Comparison of ENCODE assay signal across 12 cellular contexts in the genomic region with DNA sequence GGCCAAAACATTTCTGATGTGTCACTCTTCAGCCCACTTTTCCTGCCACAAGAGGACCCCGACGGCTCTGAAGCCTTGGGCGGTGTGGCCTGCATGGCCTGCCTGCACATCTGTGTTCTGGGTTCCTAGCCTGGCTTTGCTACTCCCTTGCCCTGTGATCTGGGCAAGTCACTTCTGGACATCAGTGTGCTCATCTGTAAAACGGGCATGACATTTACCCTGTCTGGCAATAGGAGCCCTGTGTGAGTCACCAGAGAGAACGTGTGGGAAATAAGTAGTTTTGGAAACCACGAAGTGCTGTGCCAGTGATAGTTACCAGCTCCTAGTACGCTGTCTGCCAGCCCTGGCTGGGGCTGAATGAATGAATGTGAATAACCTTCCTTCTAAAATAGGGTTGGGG.
DNase-seq lines count a peak whose midpoint lies in the region; ATAC-seq, FAIRE-seq and TF ChIP-seq lines count a peak whose summit lies in the region.
"Had no signal": no experiment of that assay in that cellular context is flagged by ENCODE, and none has a peak within 500 bp of the region (broad histone marks: within the 10 kb centered on the region; RNA-seq: fewer than 3 reads in every experiment).

No MANE protein-coding gene starts in this region.

- no peaks in the 10 kb centered on the region for H3K27me3 ChIP-seq in RWPE2 (ENCODE audit: insufficient read depth, poor library complexity, severe bottlenecking)
- H3K27me3 ChIP-seq in H1 (replicated peaks in 1 of 4; ENCODE audit: control insufficient read depth in 3 of 4, extremely low read depth in 1 of 4, insufficient read depth in 3 of 4, low read length in 3 of 4), result peaks cover 0 to 7% (median under 1%) of the 10 kb centered on the region in 4 experiments; a peak in 2 of 7 replicates
- H3K27me3 ChIP-seq: esophagus muscularis mucosa had no signal

- no peak overlapping the region for H3K14ac ChIP-seq in H1 (ENCODE audit: insufficient read length)

- no TSS peak for BruUV-seq in Calu3 (replicated peaks; lab: Mats Ljungman, UMichigan)

- no peak for TF ChIP-seq POLR2A in H1 (IDR thresholded peaks at IDR 0.05; ENCODE audit: control extremely low read depth in 1 of 2, low read depth in 2 of 2, low read length in 2 of 2)

- H3K79me1 ChIP-seq in H1 (ENCODE audit: low read depth, low read length), result no peaks in the 10 kb centered on the region

- H3K18ac ChIP-seq in H1 (ENCODE audit: extremely low read depth, low read length), result no peak overlapping the region

- no peak overlapping the region for H2BK12ac ChIP-seq in H1 (ENCODE audit: low read depth, low read length)

- TF ChIP-seq CTCF in RWPE2 (IDR thresholded peaks at IDR 0.05; ENCODE audit: poor library complexity, severe bottlenecking) (no peak), H1 (IDR thresholded peaks at IDR 0.05; ENCODE audit: control extremely low read depth in 1 of 3, insufficient read depth in 1 of 3, low read depth in 1 of 3, low read length in 3 of 3) (no peak), Calu3 (IDR thresholded peaks at IDR 0.05; ENCODE audit: unreplicated experiment) (no peak)

- H2BK120ac ChIP-seq in H1 (replicated peaks; ENCODE audit: low read depth, low read length), result no peak overlapping the region

- H3K23me2 ChIP-seq in H1 (ENCODE audit: low read depth, low read length), result no peaks in the 10 kb centered on the region; the same call in 1 of the 2 replicates

- H3K23ac ChIP-seq in H1 (ENCODE audit: insufficient read length), result no peak overlapping the region

- H2BK5ac ChIP-seq in H1 (ENCODE audit: low read depth, low read length), result no peak overlapping the region

- no peak overlapping the region for H3K4ac ChIP-seq in H1 (replicated peaks; ENCODE audit: insufficient read length, low read depth, low read length)

- no peaks in the 10 kb centered on the region for H3K79me2 ChIP-seq in H1 (ENCODE audit: control insufficient read depth in 1 of 2, insufficient read depth in 2 of 2, low read length in 2 of 2)

- H3K4me2 ChIP-seq in H1 (ENCODE audit: insufficient read depth in 1 of 2, low read depth in 2 of 2, low read length in 2 of 2), result no peak overlapping the region

- DNase-seq in activated CD4-positive, alpha-beta T cell treated with anti-CD3 and anti-CD28 coated beads for 36 hours, result no peak
- DNase-seq in activated CD4-positive, alpha-beta T cell treated with anti-CD3 and anti-CD28 coated beads for 1 hour, result no peak
- DNase-seq in RWPE2 (ENCODE audit: low spot score), result peak; percentile 23
- DNase-seq in H1 (ENCODE audit: low read depth in 1 of 2, low spot score in 2 of 2), result no peak
- peak; percentile 6 for DNase-seq in non-pigmented ciliary epithelial cell (ENCODE audit: low read depth)
- DNase-seq in HUDEP-2 (lab: John Stamatoyannopoulos, UW; ENCODE audit: unreplicated experiment in 76 of 76), result no peak
- DNase-seq in NCI-H345 treated with DMSO at 0.1 percent for 48 hours (lab: John Stamatoyannopoulos, UW; ENCODE audit: unreplicated experiment), result no peak
- DNase-seq in Calu3, result no peak
- DNase-seq: activated CD4-positive, alpha-beta T cell treated with anti-CD3 and anti-CD28 coated beads, Interleukin-2, amount 50 U/mL, for 4 hours; activated gamma-delta T cell; upper lobe of right lung had no signal

- peaks cover 10% of the 10 kb centered on the region for H3K4me1 Mint-ChIP-seq in activated CD4-positive, alpha-beta T cell treated with anti-CD3 and anti-CD28 coated beads for 36 hours
- no peaks in the 10 kb centered on the region for H3K4me1 Mint-ChIP-seq in Calu3 (ENCODE audit: low read depth, unreplicated experiment)

- no peak overlapping the region for H3K4me3 Mint-ChIP-seq in activated CD4-positive, alpha-beta T cell treated with anti-CD3 and anti-CD28 coated beads for 36 hours
- no peak overlapping the region for H3K4me3 Mint-ChIP-seq in Calu3 (ENCODE audit: low read depth, unreplicated experiment)

- H3K56ac ChIP-seq in H1 (replicated peaks; ENCODE audit: insufficient read length, low read depth, low read length), result no peak overlapping the region

- H3K9me3 ChIP-seq in RWPE2 (ENCODE audit: severe bottlenecking), result no peaks in the 10 kb centered on the region
- no peaks in the 10 kb centered on the region for H3K9me3 ChIP-seq in H1 (ENCODE audit: insufficient read depth in 2 of 2, low read depth in 1 of 2, low read length in 1 of 2)
- H3K9me3 ChIP-seq: esophagus muscularis mucosa, upper lobe of right lung had no signal

- TF ChIP-seq RAD21 in H1 (IDR thresholded peaks at IDR 0.05 in 1 of 2, conservative IDR thresholded peaks at IDR 0.05 in 1 of 2; ENCODE audit: low read depth in 2 of 2, low read length in 2 of 2), result no peak

- intact Hi-C loops in activated CD4-positive, alpha-beta T cell treated with anti-CD3 and anti-CD28 coated beads for 36 hours (cut with DNase I, micrococcal nuclease), result no loop called here
- intact Hi-C loops in Calu3 (cut with micrococcal nuclease; ENCODE audit: unreplicated experiment), result no loop called here

- FAIRE-seq in H1 (lab: Jason Lieb, UNC), result no peak

- no peak overlapping the region for H2BK20ac ChIP-seq in H1 (ENCODE audit: low read length)

- 96% methylated on average over 7 of the region's 7 CpGs; no CpG with 5 or more reads in 1 of the 2 experiments for WGBS in H1 (ENCODE audit: extremely low coverage in 1 of 2, insufficient coverage in 1 of 2, insufficient read length in 1 of 2, insufficient replicate concordance in 2 of 2, low coverage in 1 of 2, low lambda C conversion rate in 2 of 2, missing lambda C conversion rate in 1 of 2), 2 experiments

- no peaks in the 10 kb centered on the region for H3K36me3 Mint-ChIP-seq in activated CD4-positive, alpha-beta T cell treated with anti-CD3 and anti-CD28 coated beads for 36 hours (ENCODE audit: low read depth)
- H3K36me3 Mint-ChIP-seq in Calu3 (ENCODE audit: insufficient read depth, unreplicated experiment), result no peaks in the 10 kb centered on the region

- peaks cover 24% of the 10 kb centered on the region for H3K4me1 ChIP-seq in RWPE2 (ENCODE audit: insufficient read depth, poor library complexity, severe bottlenecking)
- peaks cover 0 to 11% (median 2%) of the 10 kb centered on the region in 4 experiments; a peak in 3 of 7 replicates for H3K4me1 ChIP-seq in H1 (replicated peaks in 1 of 4; ENCODE audit: control insufficient read depth in 3 of 4, insufficient read depth in 4 of 4, low read length in 3 of 4)
- H3K4me1 ChIP-seq: upper lobe of right lung had no signal

- H4K5ac ChIP-seq in H1 (ENCODE audit: insufficient read length, low read depth, low read length), result no peak overlapping the region

- no peak overlapping the region for H3K4me3 ChIP-seq in RWPE2 (ENCODE audit: severe bottlenecking)
- no peak overlapping the region for H3K4me3 ChIP-seq in H1 (ENCODE audit: extremely low read depth in 1 of 4, insufficient read depth in 2 of 4, low read depth in 3 of 4, low read length in 4 of 4)
- H3K4me3 ChIP-seq: esophagus muscularis mucosa, upper lobe of right lung had no signal

- POLR2A ChIA-PET in activated CD4-positive, alpha-beta T cell treated with anti-CD3 and anti-CD28 coated beads for 36 hours (lab: Charles Lee), result no interaction called here
- POLR2A ChIA-PET in H1 (lab: Charles Lee; ENCODE audit: partially characterized antibody), result no interaction called here

- H3K27ac ChIP-seq in RWPE2 (ENCODE audit: poor library complexity, severe bottlenecking), result no peak overlapping the region
- no peak overlapping the region for H3K27ac ChIP-seq in H1 (ENCODE audit: low read depth, low read length)
- H3K27ac ChIP-seq: esophagus muscularis mucosa, upper lobe of right lung had no signal

- H2AK5ac ChIP-seq in H1 (ENCODE audit: low read depth, low read length), result no peak overlapping the region

- H3K27ac Mint-ChIP-seq in activated CD4-positive, alpha-beta T cell treated with anti-CD3 and anti-CD28 coated beads for 36 hours, result no peak overlapping the region
- H3K27ac Mint-ChIP-seq in Calu3 (ENCODE audit: unreplicated experiment), result no peak overlapping the region

- no peaks in the 10 kb centered on the region for H3K9me3 Mint-ChIP-seq in activated CD4-positive, alpha-beta T cell treated with anti-CD3 and anti-CD28 coated beads for 36 hours (ENCODE audit: low read depth)
- H3K9me3 Mint-ChIP-seq in Calu3 (ENCODE audit: low read depth, unreplicated experiment), result no peaks in the 10 kb centered on the region

- TF ChIP-seq EP300 in H1 (IDR thresholded peaks at IDR 0.05; ENCODE audit: borderline replicate concordance in 1 of 2, low read depth in 2 of 2, low read length in 2 of 2), result no peak

- no peaks in the 10 kb centered on the region for H3K36me3 ChIP-seq in RWPE2 (ENCODE audit: low read depth)
- H3K36me3 ChIP-seq in H1 (ENCODE audit: control insufficient read depth in 2 of 4, insufficient read depth in 4 of 4, low read length in 3 of 4), result no peaks in the 10 kb centered on the region
- H3K36me3 ChIP-seq: esophagus muscularis mucosa, upper lobe of right lung had no signal

- no peak overlapping the region for H2AFZ ChIP-seq in H1 (ENCODE audit: low read length)

- H3K27me3 Mint-ChIP-seq in activated CD4-positive, alpha-beta T cell treated with anti-CD3 and anti-CD28 coated beads for 36 hours, result peaks cover 2% of the 10 kb centered on the region
- H3K27me3 Mint-ChIP-seq in Calu3 (ENCODE audit: unreplicated experiment), result peaks cover 38% of the 10 kb centered on the region

- no peak overlapping the region for H2BK15ac ChIP-seq in H1 (ENCODE audit: low read length)

- peak overlapping the region; percentile 66 for H4K8ac ChIP-seq in H1 (ENCODE audit: extremely low read depth, insufficient read depth, low read length)

- H3K9ac ChIP-seq in H1 (replicated peaks in 1 of 4; ENCODE audit: extremely low read depth in 1 of 4, low read depth in 3 of 4, low read length in 3 of 4), result no peak overlapping the region

- CTCF ChIA-PET in activated CD4-positive, alpha-beta T cell treated with anti-CD3 and anti-CD28 coated beads for 36 hours (lab: Charles Lee), result no interaction called here
- CTCF ChIA-PET in H1 (lab: Charles Lee; ENCODE audit: partially characterized antibody), result interaction anchor here (0.8 to 1.6 kb wide), 3 partner anchors 10 to 17 kb away, joined by 3 to 4 read pairs (median 3); no protein-coding TSS in a partner anchor
- CTCF ChIA-PET in Calu3 (lab: Charles Lee), result no interaction called here

- no peak overlapping the region for H4K91ac ChIP-seq in H1 (replicated peaks; ENCODE audit: insufficient read length, low read length)

- ATAC-seq in activated CD4-positive, alpha-beta T cell treated with anti-CD3 and anti-CD28 coated beads for 36 hours, result peak; percentile 65
- no peak for ATAC-seq in RWPE2 (ENCODE audit: low read depth)

- no peaks in the 10 kb centered on the region for H4K20me1 ChIP-seq in H1 (replicated peaks in 1 of 2; ENCODE audit: control insufficient read depth in 1 of 2, insufficient read depth in 2 of 2, low read length in 2 of 2)

TF ChIP-seq in H1, 55 proteins besides CTCF, POLR2A, EP300 and RAD21 (continues in another document):
- no peak for TF ChIP-seq ZNF274 (IDR thresholded peaks at IDR 0.05; ENCODE audit: borderline replicate concordance, extremely low read depth, low read length)
- no peak for TF ChIP-seq CHD2 (IDR thresholded peaks at IDR 0.05; ENCODE audit: low read length)
- no peak for TF ChIP-seq TCF12 (IDR thresholded peaks at IDR 0.05; ENCODE audit: low read depth, low read length)
- no peak for TF ChIP-seq CTBP2 (IDR thresholded peaks at IDR 0.05; ENCODE audit: borderline replicate concordance, insufficient read depth, insufficient read length, low read length)
- no peak for TF ChIP-seq TEAD4 (IDR thresholded peaks at IDR 0.05; ENCODE audit: low read depth, low read length)
- TF ChIP-seq CEBPB (IDR thresholded peaks at IDR 0.05; ENCODE audit: low read depth, low read length), result no peak

Comparison
In these comparisons a context has a peak if more than half of its experiments do, and no peak if none do; other contexts are left out.
1. DNase-seq: peak in RWPE2 (single experiment) and non-pigmented ciliary epithelial cell (single experiment); none in activated CD4-positive, alpha-beta T cell treated with anti-CD3 and anti-CD28 coated beads for 36 hours (single experiment), activated CD4-positive, alpha-beta T cell treated with anti-CD3 and anti-CD28 coated beads for 1 hour (single experiment), H1 (0 of 2), HUDEP-2 (0 of 76), NCI-H345 treated with DMSO at 0.1 percent for 48 hours (single experiment) and Calu3 (single experiment).